10 cellular contexts compared by ENCODE assay signal in the genomic region with DNA sequence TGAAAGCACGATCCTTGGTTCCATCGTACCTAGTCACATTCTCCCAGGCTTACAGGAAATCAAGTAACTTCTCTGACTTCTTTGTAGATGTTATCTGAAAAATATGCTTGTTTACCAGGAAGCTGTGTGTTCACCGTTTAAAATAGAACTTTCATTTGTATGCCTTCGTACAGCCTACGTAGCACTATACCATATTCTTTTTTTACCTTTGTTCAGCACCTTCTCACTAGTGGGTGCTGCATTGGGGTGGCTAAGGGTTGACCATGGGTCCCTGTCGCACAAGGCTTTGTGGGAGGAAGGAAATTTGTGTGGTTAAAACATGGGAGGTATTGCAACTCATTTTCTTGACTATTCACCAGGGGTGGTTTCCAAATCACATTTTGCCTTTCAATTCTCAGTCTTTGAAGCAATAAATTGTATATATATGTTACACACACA. TPM values are rescaled to one million over a fixed set of nuclear protein-coding genes. Genes with fewer than 3 reads are reported as not detected.
DNase-seq lines count a peak whose midpoint lies in the region; ATAC-seq, FAIRE-seq and TF ChIP-seq lines count a peak whose summit lies in the region.
"Had no signal": no experiment of that assay in that cellular context is flagged by ENCODE, and none has a peak within 500 bp of the region (broad histone marks: within the 10 kb centered on the region; RNA-seq: fewer than 3 reads in every experiment).

No MANE protein-coding gene starts in this region.

- H3K4ac ChIP-seq in mesendoderm (ENCODE audit: low read depth, low read length), result no peak overlapping the region

- H3K27ac ChIP-seq in PC-9 (no peak overlapping the region), mesendoderm (ENCODE audit: low read depth, low read length) (no peak overlapping the region)
- H3K27ac ChIP-seq: parathyroid adenoma had no signal

- H2BK5ac ChIP-seq in mesendoderm (ENCODE audit: low read length), result no peak overlapping the region

- H4K8ac ChIP-seq in mesendoderm (ENCODE audit: low read depth, low read length), result no peak overlapping the region

- no CpG with 5 or more reads among the region's 6 CpGs for WGBS in mesendoderm (ENCODE audit: extremely low coverage, insufficient coverage, low lambda C conversion rate)

- 0 out of 2 replicates have a peak, but pooled peaks cover 14% of the 10 kb centered on the region for H3K36me3 ChIP-seq in PC-9 (ENCODE audit: low read depth)
- H3K36me3 ChIP-seq in mesendoderm (ENCODE audit: control insufficient read depth, insufficient read depth, low read length), result no peaks in the 10 kb centered on the region

- intact Hi-C loops in sciatic nerve (cut with DNase I), result no loop called here
- intact Hi-C loops in PC-9 (cut with micrococcal nuclease; ENCODE audit: unreplicated experiment), result no loop called here

- H3K27me3 ChIP-seq in PC-9 (ENCODE audit: insufficient read depth, low read depth) (no peaks in the 10 kb centered on the region), mesendoderm (ENCODE audit: insufficient read depth, low read length, poor library complexity) (no peaks in the 10 kb centered on the region)

- H3F3A ChIP-seq in PC-9 (ENCODE audit: insufficient read depth, low read depth), result peaks cover 11% of the 10 kb centered on the region; the same call in 1 of the 2 replicates

- no peak overlapping the region for H2BK15ac ChIP-seq in mesendoderm (replicated peaks; ENCODE audit: low read depth)

- H2AFZ ChIP-seq in PC-9, result no peak overlapping the region
- H2AFZ ChIP-seq: parathyroid adenoma had no signal

- H3K4me1 ChIP-seq in PC-9 (replicated peaks; ENCODE audit: insufficient read depth), result peaks cover 13% of the 10 kb centered on the region
- H3K4me1 ChIP-seq in mesendoderm (ENCODE audit: control insufficient read depth, low read depth, low read length), result no peaks in the 10 kb centered on the region

- TF ChIP-seq CTCF in PC-9 (conservative IDR thresholded peaks at IDR 0.05), result no peak

- CTCF ChIA-PET in PC-9 (lab: Charles Lee), result no interaction called here

- peaks cover 33% of the 10 kb centered on the region; the same call in 1 of the 2 replicates for H3K79me2 ChIP-seq in PC-9 (ENCODE audit: low read depth)
- peaks cover 3% of the 10 kb centered on the region for H3K79me2 ChIP-seq in mesendoderm (ENCODE audit: control insufficient read depth, insufficient read depth, low read length)

- no peak overlapping the region for H3K23ac ChIP-seq in mesendoderm (ENCODE audit: low read length)

- no peak overlapping the region for H3K56ac ChIP-seq in mesendoderm (ENCODE audit: low read length)

- H3K9me2 ChIP-seq in PC-9 (ENCODE audit: insufficient read depth), result no peaks in the 10 kb centered on the region

- H2BK120ac ChIP-seq in mesendoderm (ENCODE audit: low read depth, low read length), result no peak overlapping the region

- POLR2A ChIA-PET in PC-9 (lab: Charles Lee; ENCODE audit: unreplicated experiment), result no interaction called here

- no peak overlapping the region for H2AK5ac ChIP-seq in mesendoderm (ENCODE audit: low read length)

- ATAC-seq in HG03103 (IDR thresholded peaks at IDR 0.05; ENCODE audit: low read depth, unreplicated experiment), result peak; percentile 59
- no peak for ATAC-seq in sciatic nerve

- H4K20me1 ChIP-seq in PC-9 (ENCODE audit: insufficient read depth), result no peaks in the 10 kb centered on the region

- H3K9me3 ChIP-seq in PC-9 (ENCODE audit: insufficient read depth, low read depth), result no peaks in the 10 kb centered on the region

- no peak overlapping the region for H3K9ac ChIP-seq in mesendoderm (ENCODE audit: low read length)
- H3K9ac ChIP-seq: parathyroid adenoma had no signal

- H3K79me1 ChIP-seq in mesendoderm (ENCODE audit: low read length), result peaks cover 13% of the 10 kb centered on the region

- H3K4me3 ChIP-seq in PC-9, result no peak overlapping the region
- no peak overlapping the region for H3K4me3 ChIP-seq in mesendoderm (ENCODE audit: low read length)

- FAIRE-seq in GM19239 (lab: Jason Lieb, UNC), result peak; percentile 96
- FAIRE-seq: bronchial epithelial cell had no signal

- BruUV-seq in PC-9 (replicated peaks; lab: Mats Ljungman, UMichigan), result no TSS peak

- H3K4me2 ChIP-seq in PC-9 (no peak overlapping the region), mesendoderm (ENCODE audit: low read length) (no peak overlapping the region)

- DNase-seq in GM19239 (ENCODE audit: insufficient read length, low spot score), result peak; percentile 23
- peak; percentile 57 for DNase-seq in activated T-cell treated with anti-CD3 and anti-CD28 coated beads, Interleukin-2, amount 50 U/mL, for 1 hour
- peak in 2 of 3 experiments; percentile 39 to 42 for DNase-seq in stimulated activated CD4-positive, alpha-beta T cell treated with anti-CD3 and anti-CD28 coated beads, TNF-alpha, amount 100 ng/mL, for 24 hours (ENCODE audit: low read depth in 3 of 3)
- no peak for DNase-seq in sciatic nerve (ENCODE audit: low spot score)
- no peak for DNase-seq in PC-9
- DNase-seq in mesendoderm, result no peak
- no peak for DNase-seq in NCI-H2029 treated with DMSO at 0.1 percent for 48 hours (lab: John Stamatoyannopoulos, UW)

- no peak overlapping the region for H3K18ac ChIP-seq in mesendoderm (ENCODE audit: low read length)

- H4K5ac ChIP-seq in mesendoderm (ENCODE audit: low read length), result no peak overlapping the region

RNA-seq across cellular contexts. Expression of a gene that starts 16.6 kb away (rescaled TPM):
- total RNA-seq in sciatic nerve, result 25.5 TPM
- total RNA-seq in PC-9 (2021), result 19.0 and 19.6 TPM in 2 replicates
- 17.6 TPM for polyA plus RNA-seq in mesendoderm (2013, experiment 1 of 2)
- 17.7 TPM for polyA plus RNA-seq in mesendoderm (2013, experiment 2 of 2)

RNA-seq across cellular contexts. Expression of a gene that starts 59.0 kb away (rescaled TPM):
- total RNA-seq in sciatic nerve, result 0.09 TPM
- total RNA-seq in PC-9 (2021), result 0.10 and 0.28 TPM in 2 replicates
- 3.0 TPM for polyA plus RNA-seq in mesendoderm (2013, experiment 1 of 2)
- 3.0 TPM for polyA plus RNA-seq in mesendoderm (2013, experiment 2 of 2)

Comparison
In these comparisons a context has a peak if more than half of its experiments do, and no peak if none do; other contexts are left out.
1. DNase-seq: peak in GM19239 (single experiment), activated T-cell treated with anti-CD3 and anti-CD28 coated beads, Interleukin-2, amount 50 U/mL, for 1 hour (single experiment) and stimulated activated CD4-positive, alpha-beta T cell treated with anti-CD3 and anti-CD28 coated beads, TNF-alpha, amount 100 ng/mL, for 24 hours (2 of 3); none in sciatic nerve (single experiment), PC-9 (0 of 2), mesendoderm (single experiment) and NCI-H2029 treated with DMSO at 0.1 percent for 48 hours (single experiment).